Comparison of ENCODE assay signal across 22 cellular contexts in the genomic region with DNA sequence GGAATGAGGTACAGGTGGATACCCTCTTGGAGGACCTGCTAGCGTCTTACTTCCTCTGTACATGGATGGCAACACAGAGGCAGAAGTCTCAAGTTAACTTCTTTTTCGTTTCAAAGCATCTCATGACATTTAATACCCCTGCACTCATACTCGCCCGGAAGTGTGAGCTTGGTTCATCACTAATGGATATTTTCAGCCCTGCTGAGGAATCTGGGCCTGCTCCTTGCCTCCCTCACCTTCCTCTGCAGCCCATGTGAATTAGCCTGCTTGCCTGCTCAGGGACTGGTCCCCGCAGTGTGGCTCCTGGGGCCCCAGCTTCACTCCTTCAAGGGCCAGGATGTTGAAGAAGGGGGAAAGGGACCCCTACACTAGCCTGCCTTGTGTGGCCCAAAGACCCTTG. TPM values are rescaled to one million over a fixed set of nuclear protein-coding genes. Genes with fewer than 3 reads are reported as not detected.
A peak's percentile ranks its signal among the peaks of the same experiment; 100 is the strongest.
DNase-seq lines count a peak whose midpoint lies in the region; ATAC-seq and TF ChIP-seq lines count a peak whose summit lies in the region.
"Had no signal": no experiment of that assay in that cellular context is flagged by ENCODE, and none has a peak within 500 bp of the region (broad histone marks: within the 10 kb centered on the region; RNA-seq: fewer than 3 reads in every experiment).

No MANE protein-coding gene starts in this region.

- H3K4me3 ChIP-seq in ascending aorta (peak overlapping the region in 1 of 2 donors; percentile 28), heart right ventricle (no peak overlapping the region), neutrophil (ENCODE audit: low read depth in 1 of 2, low read length in 1 of 2) (no peak overlapping the region)
- H3K4me3 ChIP-seq: A549; BLaER1 treated with 17β-estradiol and CSF1 and Interleukin-3, amounts not matched to agents 10 nM and 100 nM had no signal

- H3K36me3 ChIP-seq in ascending aorta (no peaks in the 10 kb centered on the region), heart right ventricle (no peaks in the 10 kb centered on the region), neutrophil (no peaks in the 10 kb centered on the region)
- H3K36me3 ChIP-seq: BLaER1 treated with 17β-estradiol and CSF1 and Interleukin-3, amounts not matched to agents 10 nM and 100 nM had no signal

- DNase-seq in ascending aorta (ENCODE audit: low spot score in 2 of 2), result no peak
- DNase-seq in heart right ventricle, result no peak
- DNase-seq in KBM-7, result no peak
- DNase-seq in effector CD8-positive, alpha-beta T cell (lab: John Stamatoyannopoulos, UW), result no peak
- DNase-seq in NCI-H1436 (lab: John Stamatoyannopoulos, UW), result no peak
- DNase-seq: activated CD8-positive, alpha-beta T cell treated with anti-CD3 and anti-CD28 coated beads for 36 hours; activated naive CD4-positive, alpha-beta T cell; activated T-cell treated with anti-CD3 and anti-CD28 coated beads, Interleukin-2, amount 50 U/mL, for 1 hour; amniotic stem cell; foreskin fibroblast; mammary epithelial cell; NCI-H1105; NCI-H2029 treated with DMSO at 0.1 percent for 48 hours; NCI-H345 had no signal

- 72 to 93% methylated on average over 5 of the region's 5 CpGs for WGBS in heart right ventricle, 2 donors

- ATAC-seq in heart right ventricle (peak in 5 of 8 donors; percentile 1 to 14 (median 8)), GM21367 (IDR thresholded peaks at IDR 0.05; ENCODE audit: unreplicated experiment) (no peak)
- ATAC-seq: activated CD4-positive, CD25-positive, alpha-beta regulatory T cell treated with anti-CD3 and anti-CD28 coated beads, Interleukin-2, amount 50 U/mL, for 24 hours; activated CD8-positive, alpha-beta T cell treated with anti-CD3 and anti-CD28 coated beads for 36 hours had no signal

- intact Hi-C loops in ascending aorta (cut with DNase I) (loop anchor here (1.0 to 10.0 kb wide), 3 partner anchors 33 to 366 kb away; no protein-coding TSS in a partner anchor), heart right ventricle (cut with DNase I) (no loop called here)

- H3K27me3 ChIP-seq in ascending aorta, result no peaks in the 10 kb centered on the region
- no peaks in the 10 kb centered on the region for H3K27me3 ChIP-seq in heart right ventricle
- no peaks in the 10 kb centered on the region for H3K27me3 ChIP-seq in neutrophil
- H3K27me3 ChIP-seq: BLaER1 treated with 17β-estradiol and CSF1 and Interleukin-3, amounts not matched to agents 10 nM and 100 nM had no signal

- in situ Hi-C loops in KBM-7 (cut with MboI; ENCODE audit: low pct_unique_long_range_greater_than_20kb, low sequenced_read_pairs), result loop anchor here (25.0 kb wide), 1 partner anchor 98 kb away; no protein-coding TSS in a partner anchor

- H3K27ac ChIP-seq in ascending aorta (peak overlapping the region; percentile 83 to 87), heart right ventricle (peak overlapping the region; percentile 51 to 84 (median 76)), neutrophil (peak overlapping the region; percentile 87), temporal lobe (ENCODE audit: low read depth, low read length) (peak overlapping the region; percentile 41)
- H3K27ac ChIP-seq: A549 had no signal

- H3K4me1 ChIP-seq in ascending aorta, result peaks cover 11 to 32% of the 10 kb centered on the region in 2 donors
- peaks cover 13 to 42% (median 39%) of the 10 kb centered on the region in 9 donors for H3K4me1 ChIP-seq in heart right ventricle
- H3K4me1 ChIP-seq in neutrophil (ENCODE audit: control insufficient read depth in 1 of 2, insufficient read depth in 1 of 2, low read depth in 1 of 2, low read length in 1 of 2), result peaks cover 43 to 48% of the 10 kb centered on the region in 2 experiments
- H3K4me1 ChIP-seq: A549 had no signal

- TF ChIP-seq CTCF in ascending aorta (IDR thresholded peaks at IDR 0.05) (no peak), heart right ventricle (IDR thresholded peaks at IDR 0.05) (no peak), neutrophil (IDR thresholded peaks at IDR 0.05) (no peak)

- H3K9me3 ChIP-seq in ascending aorta (no peaks in the 10 kb centered on the region), heart right ventricle (no peaks in the 10 kb centered on the region), neutrophil (no peaks in the 10 kb centered on the region)
- H3K9me3 ChIP-seq: A549; BLaER1 treated with 17β-estradiol and CSF1 and Interleukin-3, amounts not matched to agents 10 nM and 100 nM had no signal

RNA-seq across cellular contexts. Expression of gene GADD45G, which starts 34.1 kb away (rescaled TPM):
- total RNA-seq in ascending aorta, result 4.6 TPM
- 10 to 100 TPM in 8 of 10 donors, 1 to 10 TPM in 2; 9.4 to 81.2 (median 19.6) TPM for total RNA-seq in heart right ventricle
- 100 to 1,000 TPM in 1 of 2 donors, 10 to 100 TPM in 1; 56.0 to 125 TPM for polyA plus RNA-seq in heart right ventricle
- total RNA-seq in temporal lobe, result 5.9 TPM
- total RNA-seq: dermis blood vessel endothelial cell, OCI-LY7 had no signal
